Comparison of ENCODE assay signal across 19 cellular contexts in the genomic region with DNA sequence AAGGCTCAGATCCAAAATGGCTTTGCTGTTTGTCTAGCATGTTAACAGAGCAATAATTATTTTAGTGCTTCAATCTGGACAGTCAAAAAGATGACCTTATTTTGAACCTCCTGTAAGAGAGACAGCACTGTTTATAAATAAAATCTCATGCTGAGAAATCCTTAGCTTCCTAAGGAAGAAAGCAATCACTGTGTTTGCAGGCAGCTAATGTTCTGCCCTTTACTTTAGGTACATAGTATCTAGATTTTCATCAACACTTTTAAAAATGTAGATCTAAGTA.
DNase-seq lines count a peak whose midpoint lies in the region; TF ChIP-seq lines count a peak whose summit lies in the region.
"Had no signal": no experiment of that assay in that cellular context is flagged by ENCODE, and none has a peak within 500 bp of the region (broad histone marks: within the 10 kb centered on the region; RNA-seq: fewer than 3 reads in every experiment).

No MANE protein-coding gene starts in this region.

- no peak overlapping the region for H2AFZ ChIP-seq in parathyroid adenoma
- H2AFZ ChIP-seq: GM23338 had no signal

- no peaks in the 10 kb centered on the region for H3K36me3 ChIP-seq in parathyroid adenoma (ENCODE audit: control insufficient read depth, insufficient read depth, low read length)
- H3K36me3 ChIP-seq in tibial artery, result no peaks in the 10 kb centered on the region

- peak overlapping the region; percentile 22 for H3K4me2 ChIP-seq in parathyroid adenoma (ENCODE audit: low read length)
- H3K4me2 ChIP-seq: GM23338 had no signal

- in situ Hi-C loops in SK-MEL-5 (cut with HindIII; ENCODE audit: low pct_unique_long_range_greater_than_20kb, low sequenced_read_pairs), result no loop called here

- H3K27me3 ChIP-seq in parathyroid adenoma (ENCODE audit: control insufficient read depth, insufficient read depth, low read length), result no peaks in the 10 kb centered on the region
- no peaks in the 10 kb centered on the region for H3K27me3 ChIP-seq in tibial artery

- H3K4me1 ChIP-seq in parathyroid adenoma (peaks cover 13% of the 10 kb centered on the region), tibial artery (peaks cover 0 to 30% (median 3%) of the 10 kb centered on the region in 4 donors)

- H3K9me3 ChIP-seq in parathyroid adenoma (ENCODE audit: control insufficient read depth, low read length), result no peaks in the 10 kb centered on the region
- H3K9me3 ChIP-seq in tibial artery, result no peaks in the 10 kb centered on the region

- intact Hi-C loops in tibial artery (cut with DNase I; ENCODE audit: low total_unique reads), result no loop called here

- H3K27ac ChIP-seq in parathyroid adenoma, result no peak overlapping the region
- no peak overlapping the region for H3K27ac ChIP-seq in tibial artery
- H3K27ac ChIP-seq: epithelial cell of prostate had no signal

- peak; percentile 58 for DNase-seq in NCI-H2107 treated with DMSO at 0.1 percent for 48 hours (lab: John Stamatoyannopoulos, UW; ENCODE audit: unreplicated experiment)
- DNase-seq in NCI-H2107 (lab: John Stamatoyannopoulos, UW), result no peak
- peak; percentile 50 for DNase-seq in SK-MEL-5 (ENCODE audit: low read depth, low spot score)
- peak; percentile 77 for DNase-seq in foreskin melanocyte
- no peak for DNase-seq in tibial artery
- DNase-seq in activated naive CD4-positive, alpha-beta T cell treated with Interleukin-2 at 50 U/mL for 16 hours, result no peak
- DNase-seq in SW 1271 (lab: John Stamatoyannopoulos, UW), result no peak
- DNase-seq: activated CD4-positive, alpha-beta memory T cell treated with anti-CD3 and anti-CD28 coated beads for 36 hours; activated CD8-positive, alpha-beta memory T cell treated with anti-CD3 and anti-CD28 coated beads, Interleukin-2, amount 50 U/mL, for 48 hours; activated naive CD8-positive, alpha-beta T cell treated with anti-CD3 and anti-CD28 coated beads for 36 hours; DND-41; foreskin fibroblast; MM.1S; NCI-H1694 treated with DMSO at 0.1 percent for 48 hours; small intestine; T-cell had no signal

- no peak for TF ChIP-seq CTCF in parathyroid adenoma (IDR thresholded peaks at IDR 0.05)
- no peak for TF ChIP-seq CTCF in tibial artery (IDR thresholded peaks at IDR 0.05)

- no peaks in the 10 kb centered on the region for H3K79me2 ChIP-seq in parathyroid adenoma

- no peak overlapping the region for H3K4me3 ChIP-seq in parathyroid adenoma (ENCODE audit: low read depth, low read length)
- H3K4me3 ChIP-seq in tibial artery, result no peak overlapping the region
- H3K4me3 ChIP-seq: GM23338 had no signal

- H3K9ac ChIP-seq in parathyroid adenoma, result no peak overlapping the region

Comparison
In these comparisons a context has a peak if more than half of its experiments do, and no peak if none do; other contexts are left out.
1. DNase-seq: peak in NCI-H2107 treated with DMSO at 0.1 percent for 48 hours (single experiment), SK-MEL-5 (single experiment) and foreskin melanocyte (single experiment); none in NCI-H2107 (single experiment), tibial artery (0 of 2), activated naive CD4-positive, alpha-beta T cell treated with Interleukin-2 at 50 U/mL for 16 hours (single experiment) and SW 1271 (0 of 2).